19 cellular contexts compared by ENCODE assay signal in the genomic region with DNA sequence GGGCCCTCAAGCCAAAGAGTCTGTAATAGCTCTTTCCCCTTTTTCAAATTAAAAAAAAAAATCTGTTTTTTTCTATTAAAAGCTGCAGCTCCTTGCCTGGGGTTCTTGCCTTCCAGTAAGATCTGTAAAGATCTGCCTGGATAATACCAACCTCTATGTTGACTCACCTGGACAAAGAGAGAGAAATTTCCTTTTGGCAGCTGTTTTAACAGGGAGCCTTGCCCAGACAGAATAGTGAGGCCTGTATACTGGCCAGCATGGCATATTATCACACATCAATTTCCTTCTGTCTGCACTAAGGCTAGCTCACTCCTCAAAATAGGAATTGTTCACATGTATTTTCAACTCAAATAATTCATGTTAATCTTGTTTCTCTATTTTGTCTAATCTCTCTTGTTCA.
DNase-seq lines count a peak whose midpoint lies in the region; ATAC-seq and TF ChIP-seq lines count a peak whose summit lies in the region.
"Had no signal": no experiment of that assay in that cellular context is flagged by ENCODE, and none has a peak within 500 bp of the region (broad histone marks: within the 10 kb centered on the region; RNA-seq: fewer than 3 reads in every experiment).

No MANE protein-coding gene starts in this region.

- DNase-seq in NCI-H1105 treated with DMSO at 0.1 percent for 48 hours (lab: John Stamatoyannopoulos, UW) (peak; percentile 23), NCI-H1105 (lab: John Stamatoyannopoulos, UW) (no peak), NCI-H2029 (lab: John Stamatoyannopoulos, UW) (peak; percentile 12), astrocyte of the hippocampus (ENCODE audit: low read depth, low spot score) (peak; percentile 24), medulla oblongata (ENCODE audit: extremely low spot score) (peak; percentile 22), GM10248 (ENCODE audit: extremely low spot score) (no peak)
- DNase-seq in natural killer cell treated with Interleukin-12 subunit alpha and Interleukin-12 subunit beta and Interleukin-15 and Interleukin-18, amount 100 ng/mL, for 72 hours (ENCODE audit: low spot score) = no peak
- no peak for DNase-seq in stimulated activated effector memory CD8-positive, alpha-beta T cell treated with anti-CD3 and anti-CD28 coated beads, Interleukin-12 subunit alpha, Interleukin-12 subunit beta, amount 100 ng/mL, for 72 hours (ENCODE audit: low spot score in 2 of 2)
- DNase-seq: activated CD4-positive, alpha-beta T cell treated with anti-CD3 and anti-CD28 coated beads for 48 hours; CD8-positive, alpha-beta T cell; H7; KG1; MV-4-11; NCI-H446; occipital lobe; right cardiac atrium; Right ventricle myocardium superior; T-cell had no signal

- H3K4me1 Mint-ChIP-seq in natural killer cell treated with Interleukin-12 subunit alpha and Interleukin-12 subunit beta and Interleukin-15 and Interleukin-18, amount 100 ng/mL, for 72 hours (ENCODE audit: low read depth in 2 of 2) = peaks cover 0 to 4% of the 10 kb centered on the region in 2 donors
- H3K4me1 Mint-ChIP-seq in stimulated activated effector memory CD8-positive, alpha-beta T cell treated with anti-CD3 and anti-CD28 coated beads, Interleukin-12 subunit alpha, Interleukin-12 subunit beta, amount 100 ng/mL, for 72 hours = no peaks in the 10 kb centered on the region
- H3K4me1 Mint-ChIP-seq: T-cell had no signal

- H3K36me3 Mint-ChIP-seq in natural killer cell treated with Interleukin-12 subunit alpha and Interleukin-12 subunit beta and Interleukin-15 and Interleukin-18, amount 100 ng/mL, for 72 hours = no peaks in the 10 kb centered on the region
- H3K36me3 Mint-ChIP-seq in stimulated activated effector memory CD8-positive, alpha-beta T cell treated with anti-CD3 and anti-CD28 coated beads, Interleukin-12 subunit alpha, Interleukin-12 subunit beta, amount 100 ng/mL, for 72 hours = peaks cover 4% of the 10 kb centered on the region

- CTCF ChIA-PET in GM10248 (lab: Yijun Ruan, JAX) = interaction anchor here (1.1 to 1.8 kb wide), 3 partner anchors 12 to 119 kb away, joined by 3 to 4 read pairs (median 3); no protein-coding TSS in a partner anchor

- H3K27ac Mint-ChIP-seq in natural killer cell treated with Interleukin-12 subunit alpha and Interleukin-12 subunit beta and Interleukin-15 and Interleukin-18, amount 100 ng/mL, for 72 hours = no peak overlapping the region
- no peak overlapping the region for H3K27ac Mint-ChIP-seq in stimulated activated effector memory CD8-positive, alpha-beta T cell treated with anti-CD3 and anti-CD28 coated beads, Interleukin-12 subunit alpha, Interleukin-12 subunit beta, amount 100 ng/mL, for 72 hours
- H3K27ac Mint-ChIP-seq: activated naive CD8-positive, alpha-beta T cell; CD8-positive, alpha-beta T cell; T-cell had no signal

- ATAC-seq in natural killer cell treated with Interleukin-12 subunit alpha and Interleukin-12 subunit beta and Interleukin-15 and Interleukin-18, amount 100 ng/mL, for 72 hours = no peak
- no peak for ATAC-seq in stimulated activated effector memory CD8-positive, alpha-beta T cell treated with anti-CD3 and anti-CD28 coated beads, Interleukin-12 subunit alpha, Interleukin-12 subunit beta, amount 100 ng/mL, for 72 hours
- ATAC-seq: CD8-positive, alpha-beta T cell; right cardiac atrium; T-cell had no signal

- no peaks in the 10 kb centered on the region for H3K27me3 Mint-ChIP-seq in natural killer cell treated with Interleukin-12 subunit alpha and Interleukin-12 subunit beta and Interleukin-15 and Interleukin-18, amount 100 ng/mL, for 72 hours
- H3K27me3 Mint-ChIP-seq: activated naive CD8-positive, alpha-beta T cell; T-cell had no signal

- POLR2A ChIA-PET in GM10248 (lab: Yijun Ruan, JAX) = no interaction called here

- no peak for TF ChIP-seq CTCF in GM10248 (IDR thresholded peaks at IDR 0.05; ENCODE audit: control extremely low read depth, extremely low read depth, low read depth, missing control alignments)

- H3K4me3 Mint-ChIP-seq in natural killer cell treated with Interleukin-12 subunit alpha and Interleukin-12 subunit beta and Interleukin-15 and Interleukin-18, amount 100 ng/mL, for 72 hours = no peak overlapping the region
- no peak overlapping the region for H3K4me3 Mint-ChIP-seq in stimulated activated effector memory CD8-positive, alpha-beta T cell treated with anti-CD3 and anti-CD28 coated beads, Interleukin-12 subunit alpha, Interleukin-12 subunit beta, amount 100 ng/mL, for 72 hours
- H3K4me3 Mint-ChIP-seq: activated naive CD8-positive, alpha-beta T cell; CD8-positive, alpha-beta T cell; T-cell had no signal

- H3K9me3 Mint-ChIP-seq in natural killer cell treated with Interleukin-12 subunit alpha and Interleukin-12 subunit beta and Interleukin-15 and Interleukin-18, amount 100 ng/mL, for 72 hours = no peaks in the 10 kb centered on the region
- H3K9me3 Mint-ChIP-seq in stimulated activated effector memory CD8-positive, alpha-beta T cell treated with anti-CD3 and anti-CD28 coated beads, Interleukin-12 subunit alpha, Interleukin-12 subunit beta, amount 100 ng/mL, for 72 hours = no peaks in the 10 kb centered on the region
- H3K9me3 Mint-ChIP-seq: CD8-positive, alpha-beta T cell; T-cell had no signal

Comparison
In these comparisons a context has a peak if more than half of its experiments do, and no peak if none do; other contexts are left out.
1. DNase-seq: peak in NCI-H1105 treated with DMSO at 0.1 percent for 48 hours (single experiment), NCI-H2029 (single experiment), astrocyte of the hippocampus (single experiment) and medulla oblongata (single experiment); none in NCI-H1105 (single experiment), natural killer cell treated with Interleukin-12 subunit alpha and Interleukin-12 subunit beta and Interleukin-15 and Interleukin-18, amount 100 ng/mL, for 72 hours (single experiment), GM10248 (single experiment) and stimulated activated effector memory CD8-positive, alpha-beta T cell treated with anti-CD3 and anti-CD28 coated beads, Interleukin-12 subunit alpha, Interleukin-12 subunit beta, amount 100 ng/mL, for 72 hours (0 of 2).